8 cellular contexts compared by ENCODE assay signal in the genomic region with DNA sequence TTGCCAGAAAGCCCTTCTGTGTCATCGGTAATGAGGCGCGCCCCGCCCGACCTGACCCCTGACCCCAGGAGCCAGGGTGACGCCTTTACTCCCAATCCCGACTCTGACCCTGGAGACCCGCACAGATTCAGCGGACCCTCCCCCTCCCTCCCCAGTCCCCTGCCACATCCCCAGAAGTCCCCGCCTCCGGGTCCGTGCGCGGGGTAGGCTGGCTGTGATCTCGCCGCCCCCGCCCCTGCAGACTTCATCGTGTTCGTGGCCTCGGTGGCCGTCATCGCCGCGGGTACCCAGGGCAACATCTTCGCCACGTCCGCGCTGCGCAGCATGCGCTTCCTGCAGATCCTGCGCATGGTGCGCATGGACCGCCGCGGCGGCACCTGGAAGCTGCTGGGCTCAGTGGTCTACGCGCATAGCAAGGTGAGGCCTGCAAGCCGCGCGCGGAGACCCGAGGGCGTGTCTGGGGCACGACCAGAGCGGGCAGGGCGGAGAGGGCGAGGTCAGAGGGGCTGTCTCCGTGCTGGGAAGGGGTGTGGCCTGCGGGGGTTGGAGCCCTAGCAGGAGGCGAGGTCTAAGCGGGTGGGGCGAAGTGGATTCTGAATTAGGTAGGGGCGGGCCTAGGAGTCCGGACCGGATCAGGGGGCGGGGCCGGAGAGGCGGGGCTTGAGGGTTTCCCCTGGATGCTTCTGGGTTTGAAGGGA. TPM values are rescaled to one million over a fixed set of nuclear protein-coding genes. Genes with fewer than 3 reads are reported as not detected.
A peak's percentile ranks its signal among the peaks of the same experiment; 100 is the strongest.
DNase-seq lines count a peak whose midpoint lies in the region; ATAC-seq, FAIRE-seq and TF ChIP-seq lines count a peak whose summit lies in the region.

No MANE protein-coding gene starts in this region.

- H3K9me3 ChIP-seq in HUES6 (ENCODE audit: control insufficient read depth, insufficient read depth, low read depth, low read length) (no peaks in the 10 kb centered on the region), fibroblast of lung (ENCODE audit: control insufficient read depth, insufficient read depth, low read depth, low read length) (no peaks in the 10 kb centered on the region), pancreas (no peaks in the 10 kb centered on the region), upper lobe of left lung (no peaks in the 10 kb centered on the region)

- H3K4me1 ChIP-seq in HUES6 (ENCODE audit: control insufficient read depth, insufficient read depth, low read length) (peaks cover 2% of the 10 kb centered on the region; the same call in 1 of the 2 replicates), fibroblast of lung (ENCODE audit: control insufficient read depth, extremely low read depth, insufficient read depth, low read length) (no peaks in the 10 kb centered on the region), pancreas (no peaks in the 10 kb centered on the region), upper lobe of left lung (peaks cover 10 to 16% (median 12%) of the 10 kb centered on the region in 4 donors)

- intact Hi-C loops in pancreas (cut with DNase I) = no loop called here

- H3K36me3 ChIP-seq in HUES6 (ENCODE audit: control insufficient read depth, insufficient read depth, low read length) = no peaks in the 10 kb centered on the region
- no peaks in the 10 kb centered on the region for H3K36me3 ChIP-seq in fibroblast of lung (ENCODE audit: control insufficient read depth, insufficient read depth, low read length)
- no peaks in the 10 kb centered on the region for H3K36me3 ChIP-seq in pancreas
- H3K36me3 ChIP-seq in upper lobe of left lung = no peaks in the 10 kb centered on the region

- DNase-seq in NCI-H1417 (lab: John Stamatoyannopoulos, UW) (peak in 2 of 3 experiments; percentile 62 to 75), NCI-H1417 treated with DMSO at 0.1 percent for 48 hours (lab: John Stamatoyannopoulos, UW) (no peak), fibroblast of lung (ENCODE audit: low read depth in 2 of 2) (peak; percentile 5 to 18), pancreas (peak in 5 of 6 donors; percentile 56 to 77 (median 62)), upper lobe of left lung (peak; percentile 78 to 94), GF-D8 (lab: John Stamatoyannopoulos, UW) (no peak)
- peak; percentile 89 for DNase-seq in activated CD8-positive, alpha-beta memory T cell treated with anti-CD3 and anti-CD28 coated beads, Interleukin-2, amount 50 U/mL, for 48 hours

- TF ChIP-seq CTCF in fibroblast of lung (conservative IDR thresholded peaks at IDR 0.05 in 1 of 2, IDR thresholded peaks at IDR 0.05 in 1 of 2; ENCODE audit: low read depth in 1 of 2, low read length in 2 of 2) (no peak), pancreas (IDR thresholded peaks at IDR 0.05) (no peak), upper lobe of left lung (IDR thresholded peaks at IDR 0.05) (no peak)

- H3K27me3 ChIP-seq in HUES6 (ENCODE audit: control insufficient read depth, insufficient read depth, low read length) (peaks cover 26% of the 10 kb centered on the region), fibroblast of lung (ENCODE audit: control insufficient read depth, insufficient read depth, low read length) (peaks cover 9% of the 10 kb centered on the region), pancreas (no peaks in the 10 kb centered on the region), upper lobe of left lung (peaks cover 0 to 9% (median 0%) of the 10 kb centered on the region in 4 donors)

- 17% methylated on average over 53 to 59 of the region's 59 CpGs for WGBS in pancreas, 2 donors
- 8 to 12% methylated on average over 34 to 42 of the region's 59 CpGs for WGBS in upper lobe of left lung, 2 donors

- no peak for TF ChIP-seq POLR2A in upper lobe of left lung (IDR thresholded peaks at IDR 0.05)

- ATAC-seq in pancreas = peak; percentile 53 to 90 (median 78)
- ATAC-seq in upper lobe of left lung (ENCODE audit: low FRiP score in 2 of 2) = peak; percentile 79 to 81

- H3K79me2 ChIP-seq in fibroblast of lung (ENCODE audit: control insufficient read depth, insufficient read depth, low read length) = no peaks in the 10 kb centered on the region

- H3K4me2 ChIP-seq in fibroblast of lung (ENCODE audit: extremely low read depth, insufficient read depth, low read length) = peak overlapping the region; percentile 13

- H4K20me1 ChIP-seq in fibroblast of lung (ENCODE audit: control insufficient read depth, extremely low read depth, insufficient read depth, low read length) = no peaks in the 10 kb centered on the region

- TF ChIP-seq EP300 in upper lobe of left lung (IDR thresholded peaks at IDR 0.05) = no peak

- FAIRE-seq in pancreas (lab: Jason Lieb, UNC) = no peak

- H3K4me3 ChIP-seq in HUES6 (ENCODE audit: low read depth, low read length) (peak overlapping the region; percentile 62), fibroblast of lung (replicated peaks in 1 of 4; ENCODE audit: control extremely low read depth in 1 of 4, insufficient read depth in 1 of 4, low read depth in 3 of 4, low read length in 4 of 4) (peak overlapping the region in 1 of 4 experiments; percentile 34), pancreas (peak overlapping the region in 2 of 4 donors; percentile 13 to 38), upper lobe of left lung (peak overlapping the region in 3 of 4 donors; percentile 38 to 49 (median 47))

- H3K27ac ChIP-seq in HUES6 (ENCODE audit: low read depth, low read length) (no peak overlapping the region), fibroblast of lung (ENCODE audit: insufficient read depth, low read length) (no peak overlapping the region), pancreas (no peak overlapping the region), upper lobe of left lung (no peak overlapping the region)

- no peak overlapping the region for H3K9ac ChIP-seq in HUES6 (ENCODE audit: low read length)
- H3K9ac ChIP-seq in fibroblast of lung (ENCODE audit: insufficient read depth, low read length) = no peak overlapping the region

- H2AFZ ChIP-seq in fibroblast of lung (ENCODE audit: low read length) = no peak overlapping the region

RNA-seq across cellular contexts. Expression of a gene that starts 34.8 kb away (rescaled TPM):
- total RNA-seq in fibroblast of lung (under 0.01 TPM in 2 replicates), pancreas (1 to 10 TPM in 3 of 6 donors, under 1 TPM in 3; 0.35 to 1.7 (median 0.93) TPM), upper lobe of left lung (under 1 TPM in 5 of 6 donors, not detected in 1; 0.44 to 0.89 (median 0.60) TPM)
- polyA plus RNA-seq in fibroblast of lung (0.02 and 0.03 TPM in 2 replicates), pancreas (1 to 10 TPM; 4.1 to 6.5 TPM)
- polyA plus RNA-seq in fibroblast of lung (2012) = 0.05 and 0.08 TPM in 2 replicates
- polyA minus RNA-seq in fibroblast of lung (ENCODE audit: low replicate concordance) = 0.35 TPM in 1 of 2 replicates, not detected in the other

RNA-seq across cellular contexts. Expression of a gene that starts 43.8 kb away (rescaled TPM):
- 1.7 and 2.6 TPM in 2 replicates for total RNA-seq in fibroblast of lung
- 0.20 and 0.58 TPM in 2 replicates for polyA plus RNA-seq in fibroblast of lung
- polyA plus RNA-seq in fibroblast of lung (2012) = 1.6 and 3.7 TPM in 2 replicates
- polyA minus RNA-seq in fibroblast of lung (ENCODE audit: low replicate concordance) = 1.2 TPM in 1 of 2 replicates, not detected in the other
- total RNA-seq in pancreas = 10 to 100 TPM; 41.1 to 81.2 (median 51.1) TPM
- 10 to 100 TPM; 47.8 to 63.3 TPM for polyA plus RNA-seq in pancreas
- 10 to 100 TPM in 5 of 6 donors, 1 to 10 TPM in 1; 8.4 to 36.5 (median 19.8) TPM for total RNA-seq in upper lobe of left lung

Comparison
In these comparisons a context has a peak if more than half of its experiments do, and no peak if none do; other contexts are left out.
1. DNase-seq: peak in NCI-H1417 (2 of 3), activated CD8-positive, alpha-beta memory T cell treated with anti-CD3 and anti-CD28 coated beads, Interleukin-2, amount 50 U/mL, for 48 hours (single experiment), fibroblast of lung (2 of 2), pancreas (5 of 6) and upper lobe of left lung (2 of 2); none in NCI-H1417 treated with DMSO at 0.1 percent for 48 hours (single experiment) and GF-D8 (single experiment).